In the genomic region with DNA sequence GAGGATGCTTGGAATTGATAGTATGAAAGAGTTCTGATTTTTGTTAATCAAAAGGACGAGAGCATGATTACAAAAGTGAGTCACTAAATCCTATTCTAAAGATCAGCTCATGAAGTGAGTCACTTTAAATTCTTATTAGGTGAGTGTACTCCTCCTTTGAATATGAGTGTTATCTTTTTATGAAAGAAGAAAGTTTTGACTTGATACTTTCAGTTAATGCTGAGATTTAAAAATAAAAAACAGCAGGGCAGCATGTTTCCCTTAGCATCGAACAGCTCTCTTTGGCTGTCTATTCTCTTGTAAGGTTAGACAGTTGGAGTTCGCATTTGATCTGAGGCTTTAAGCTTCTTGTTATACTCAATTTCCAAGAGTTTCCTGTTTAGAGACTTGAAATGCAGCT, we compare ENCODE assay signal across 13 cellular contexts.
DNase-seq lines count a peak whose midpoint lies in the region; ATAC-seq and TF ChIP-seq lines count a peak whose summit lies in the region.
"Had no signal": no experiment of that assay in that cellular context is flagged by ENCODE, and none has a peak within 500 bp of the region (broad histone marks: within the 10 kb centered on the region; RNA-seq: fewer than 3 reads in every experiment).

No MANE protein-coding gene starts in this region.

- H3K9me3 ChIP-seq in mesodermal cell (ENCODE audit: control insufficient read depth, low read length), result no peaks in the 10 kb centered on the region
- H3K9me3 ChIP-seq: upper lobe of right lung had no signal

- peaks cover 17% of the 10 kb centered on the region for H3K4me1 ChIP-seq in mesodermal cell (ENCODE audit: control insufficient read depth, insufficient read depth, low read length, poor library complexity, severe bottlenecking)

- H3K27ac ChIP-seq in mesodermal cell (ENCODE audit: low read depth, low read length, severe bottlenecking), result peak overlapping the region; percentile 46
- H3K27ac ChIP-seq: upper lobe of right lung had no signal

- 84 to 100% methylated on average over 1 to 2 of the region's 3 CpGs for WGBS in mesodermal cell (ENCODE audit: insufficient coverage in 2 of 2), 2 experiments

- ATAC-seq in HG02884 (IDR thresholded peaks at IDR 0.05; ENCODE audit: unreplicated experiment), result no peak
- ATAC-seq in GM19395 (IDR thresholded peaks at IDR 0.05; ENCODE audit: unreplicated experiment), result no peak
- ATAC-seq: upper lobe of right lung had no signal

- TF ChIP-seq CTCF in AG10803 (conservative IDR thresholded peaks at IDR 0.05; ENCODE audit: low read length) (no peak), choroid plexus epithelial cell (conservative IDR thresholded peaks at IDR 0.05; ENCODE audit: low read depth, low read length) (no peak)

- peak; percentile 52 for DNase-seq in AG10803 (ENCODE audit: low read depth)
- peak; percentile 90 for DNase-seq in M059J (ENCODE audit: low read depth)
- peak; percentile 68 for DNase-seq in choroid plexus epithelial cell (ENCODE audit: low read depth)
- DNase-seq in middle frontal gyrus (ENCODE audit: extremely low spot score, low spot score), result no peak
- no peak for DNase-seq in activated naive CD4-positive, alpha-beta T cell treated with Interleukin-2 at 50 U/mL for 16 hours
- DNase-seq: CD4-positive, CD25-positive, alpha-beta regulatory T cell; NCI-H1694 treated with DMSO at 0.1 percent for 48 hours; nephron progenitor cell; T1000; upper lobe of right lung had no signal

- H3K4me3 ChIP-seq in AG10803 (ENCODE audit: low read length) (no peak overlapping the region), choroid plexus epithelial cell (ENCODE audit: low read depth, low read length) (no peak overlapping the region), mesodermal cell (ENCODE audit: extremely low read depth, insufficient read depth, low read length, poor library complexity, severe bottlenecking) (no peak overlapping the region)
- H3K4me3 ChIP-seq: upper lobe of right lung had no signal

- no peaks in the 10 kb centered on the region for H3K36me3 ChIP-seq in mesodermal cell (ENCODE audit: control insufficient read depth, insufficient read depth, low read length)
- H3K36me3 ChIP-seq: upper lobe of right lung had no signal

Comparison
In these comparisons a context has a peak if more than half of its experiments do, and no peak if none do; other contexts are left out.
1. DNase-seq: peak in AG10803 (single experiment), M059J (single experiment) and choroid plexus epithelial cell (single experiment); none in middle frontal gyrus (single experiment) and activated naive CD4-positive, alpha-beta T cell treated with Interleukin-2 at 50 U/mL for 16 hours (single experiment).